9 cellular contexts compared by ENCODE assay signal in the genomic region with DNA sequence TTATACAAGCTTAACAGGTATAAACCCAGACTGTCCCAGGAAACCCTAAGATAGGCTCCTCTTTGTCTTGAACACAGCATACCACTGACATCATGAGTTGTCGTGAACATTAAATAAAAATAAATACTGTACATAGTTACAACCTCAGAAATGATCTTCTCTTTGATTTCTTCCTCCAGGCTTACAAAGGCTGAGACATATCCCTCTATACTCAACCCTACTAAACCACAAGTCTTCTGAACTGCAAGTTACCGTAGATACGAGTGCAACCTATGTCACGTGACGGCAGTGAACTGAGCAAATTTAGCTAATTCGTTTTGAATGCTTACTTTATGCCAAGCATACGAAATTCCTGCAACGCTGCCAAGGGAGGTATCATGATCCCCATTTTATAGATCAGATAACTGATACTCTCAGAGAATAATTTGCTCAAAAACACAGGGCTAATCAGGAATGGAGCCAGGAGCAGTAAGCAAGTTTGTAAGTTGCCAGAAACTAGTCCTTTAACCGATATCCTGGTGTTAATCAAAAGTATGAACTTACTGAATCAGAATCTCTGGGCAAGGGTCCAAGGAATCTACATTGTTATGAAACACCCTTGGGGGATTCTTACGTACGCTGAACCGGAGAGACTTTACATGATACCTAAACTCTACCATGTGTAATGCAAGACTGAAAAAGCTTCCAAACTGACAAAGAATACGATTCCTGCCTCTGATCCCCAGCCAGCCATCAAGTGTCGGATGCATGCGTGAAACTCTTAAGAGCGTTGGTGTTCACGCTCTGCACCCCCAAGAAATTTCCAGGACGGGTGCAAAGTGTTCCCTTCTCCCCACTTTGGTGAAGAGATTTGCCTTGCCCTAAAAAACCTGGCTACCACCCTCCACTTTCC.
DNase-seq lines count a peak whose midpoint lies in the region; ATAC-seq lines count a peak whose summit lies in the region.
"Had no signal": no experiment of that assay in that cellular context is flagged by ENCODE, and none has a peak within 500 bp of the region (broad histone marks: within the 10 kb centered on the region; RNA-seq: fewer than 3 reads in every experiment).

No MANE protein-coding gene starts in this region.

- ATAC-seq in naive thymus-derived CD8-positive, alpha-beta T cell, result peak; percentile 74 to 86
- ATAC-seq in HG03469 (IDR thresholded peaks at IDR 0.05; ENCODE audit: unreplicated experiment) (no peak), GM18867 (IDR thresholded peaks at IDR 0.05; ENCODE audit: unreplicated experiment) (no peak)
- ATAC-seq: Panc1 had no signal

- no peaks in the 10 kb centered on the region for H4K20me1 ChIP-seq in BLaER1 treated with 17β-estradiol and CSF1 and Interleukin-3, amounts not matched to agents 10 nM and 100 nM

- peaks cover 0 to 3% (median 0%) of the 10 kb centered on the region in 5 donors for H3K27me3 Mint-ChIP-seq in naive thymus-derived CD8-positive, alpha-beta T cell

- no peaks in the 10 kb centered on the region for H3K27me3 ChIP-seq in BLaER1 treated with 17β-estradiol and CSF1 and Interleukin-3, amounts not matched to agents 10 nM and 100 nM

- peak overlapping the region; percentile 64 to 95 (median 91) for H3K4me2 ChIP-seq in BLaER1 treated with 17β-estradiol and CSF1 and Interleukin-3, amounts not matched to agents 10 nM and 100 nM

- H3K27ac Mint-ChIP-seq in naive thymus-derived CD8-positive, alpha-beta T cell, result peak overlapping the region; percentile 94 to 100 (median 99)

- peak overlapping the region in 9 of 11 experiments; percentile 26 to 95 (median 92); a peak in 18 of 22 replicates for H3K27ac ChIP-seq in BLaER1 treated with 17β-estradiol and CSF1 and Interleukin-3, amounts not matched to agents 10 nM and 100 nM

- 0 out of 20 replicates have a peak overlapping the region, but pooled peaks of 1 of the 10 experiments have one; percentile 1 for H3K4me3 ChIP-seq in BLaER1 treated with 17β-estradiol and CSF1 and Interleukin-3, amounts not matched to agents 10 nM and 100 nM

- POLR2A ChIA-PET in naive thymus-derived CD8-positive, alpha-beta T cell (lab: Charles Lee), result interaction anchor here (0.6 to 2.1 kb wide), 8 partner anchors 10 to 172 kb away, joined by 3 to 7 read pairs (median 4); no protein-coding TSS in a partner anchor

- H3K4me1 ChIP-seq in BLaER1 treated with 17β-estradiol and CSF1 and Interleukin-3, amounts not matched to agents 10 nM and 100 nM, result peaks cover 91 to 100% (median 100%) of the 10 kb centered on the region in 10 experiments

- H3K9me3 ChIP-seq in BLaER1 treated with 17β-estradiol and CSF1 and Interleukin-3, amounts not matched to agents 10 nM and 100 nM (replicated peaks in 1 of 11), result 0 out of 22 replicates have a peak, but pooled peaks cover 0 to 3% (median 0%) of the 10 kb centered on the region in 11 experiments

- H3K4me3 Mint-ChIP-seq in naive thymus-derived CD8-positive, alpha-beta T cell, result peak overlapping the region; percentile 54 to 85 (median 80)

- H3K36me3 ChIP-seq in BLaER1 treated with 17β-estradiol and CSF1 and Interleukin-3, amounts not matched to agents 10 nM and 100 nM, result peaks cover 0 to 17% (median 9%) of the 10 kb centered on the region in 11 experiments; a peak in 9 of 22 replicates

- H3K4me1 Mint-ChIP-seq in naive thymus-derived CD8-positive, alpha-beta T cell, result peaks cover 45 to 100% (median 97%) of the 10 kb centered on the region in 4 donors

- DNase-seq in NCI-H2171 treated with DMSO at 0.1 percent for 48 hours (lab: John Stamatoyannopoulos, UW) (peak; percentile 61), amniotic stem cell (lab: John Stamatoyannopoulos, UW) (peak; percentile 60), COR-L47 (lab: John Stamatoyannopoulos, UW) (no peak), RPMI8226 (no peak)
- peak in 9 of 10 donors; percentile 20 to 94 (median 82) for DNase-seq in naive thymus-derived CD8-positive, alpha-beta T cell

- H3K9ac ChIP-seq in BLaER1 treated with 17β-estradiol and CSF1 and Interleukin-3, amounts not matched to agents 10 nM and 100 nM, result peak overlapping the region in 8 of 11 experiments; percentile 10 to 46 (median 34); a peak in 10 of 22 replicates

- peaks cover 0 to 4% (median 0%) of the 10 kb centered on the region in 9 donors for H3K9me3 Mint-ChIP-seq in naive thymus-derived CD8-positive, alpha-beta T cell

- no peaks in the 10 kb centered on the region for H3K36me3 Mint-ChIP-seq in naive thymus-derived CD8-positive, alpha-beta T cell

Comparison
In these comparisons a context has a peak if more than half of its experiments do, and no peak if none do; other contexts are left out.
1. DNase-seq: peak in NCI-H2171 treated with DMSO at 0.1 percent for 48 hours (single experiment), amniotic stem cell (single experiment) and naive thymus-derived CD8-positive, alpha-beta T cell (9 of 10); none in COR-L47 (single experiment) and RPMI8226 (single experiment).
2. ATAC-seq: peak in naive thymus-derived CD8-positive, alpha-beta T cell (2 of 2); none in HG03469 (single experiment) and GM18867 (single experiment).